ENCODE assay signal across 8 cellular contexts in the genomic region with DNA sequence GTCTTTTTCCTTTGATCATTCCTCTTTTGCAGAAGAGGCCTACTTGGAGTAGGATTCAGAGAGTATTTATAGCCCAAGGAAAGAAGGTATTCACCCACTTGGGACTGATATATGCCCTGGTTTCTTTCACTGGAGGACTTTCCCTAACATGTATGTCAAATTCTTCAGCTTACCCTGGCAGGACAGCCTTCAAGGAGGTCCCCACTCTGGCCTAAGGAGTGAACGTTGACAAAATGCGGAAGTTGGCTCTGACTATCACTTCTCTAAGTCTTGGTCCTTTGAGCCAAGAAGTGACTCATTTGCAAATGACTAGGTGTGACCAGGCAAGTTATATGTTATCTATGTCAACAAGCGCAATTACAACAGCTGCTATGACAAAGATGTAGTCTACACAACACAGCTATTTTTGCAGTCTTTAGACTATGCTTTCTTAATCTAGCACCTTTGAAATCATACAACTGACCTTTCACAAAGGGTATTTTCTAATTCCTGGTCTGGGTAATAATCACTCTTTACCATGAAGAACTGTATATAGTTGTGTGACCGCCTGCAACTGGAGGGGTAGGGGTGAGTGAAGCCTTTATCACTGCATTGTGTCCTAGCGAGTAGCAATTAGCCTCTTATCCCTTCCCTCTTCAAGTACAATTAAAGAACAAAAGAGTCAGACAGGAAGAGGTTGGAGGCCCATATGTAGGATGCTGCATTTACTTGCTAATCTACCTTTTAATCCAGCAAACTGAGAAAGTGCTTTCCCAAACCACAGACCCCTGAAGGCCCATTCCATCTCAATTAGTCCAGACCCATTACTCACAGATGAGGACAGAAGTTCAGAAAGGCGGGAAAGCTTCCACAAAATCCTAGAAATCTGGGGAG. TPM values are rescaled to one million over a fixed set of nuclear protein-coding genes. Genes with fewer than 3 reads are reported as not detected.
A peak's percentile ranks its signal among the peaks of the same experiment; 100 is the strongest.
DNase-seq lines count a peak whose midpoint lies in the region; ATAC-seq, FAIRE-seq and TF ChIP-seq lines count a peak whose summit lies in the region.
"Had no signal": no experiment of that assay in that cellular context is flagged by ENCODE, and none has a peak within 500 bp of the region (broad histone marks: within the 10 kb centered on the region; RNA-seq: fewer than 3 reads in every experiment).

No MANE protein-coding gene starts in this region.

- 65 to 75% methylated on average over 6 of the region's 6 CpGs for WGBS in pancreas, 2 donors

- H3K4me3 Mint-ChIP-seq in activated T-helper 1 cell treated with anti-CD3 and anti-CD28 coated beads, Interleukin-12 subunit alpha, Interleukin-12 subunit beta, Interleukin-2, Interleukin-4 antibody, amounts not matched to agents 30 ng/mL and 10 ng/mL and 1 ng/mL, durations not matched to agents 14 hours and 24 hours and 36 hours, result no peak overlapping the region

- peaks cover 5% of the 10 kb centered on the region for H3K4me1 Mint-ChIP-seq in activated T-helper 1 cell treated with anti-CD3 and anti-CD28 coated beads, Interleukin-12 subunit alpha, Interleukin-12 subunit beta, Interleukin-2, Interleukin-4 antibody, amounts not matched to agents 30 ng/mL and 10 ng/mL and 1 ng/mL, durations not matched to agents 14 hours and 24 hours and 36 hours (ENCODE audit: low read depth)

- no peaks in the 10 kb centered on the region for H3K9me3 Mint-ChIP-seq in activated T-helper 1 cell treated with anti-CD3 and anti-CD28 coated beads, Interleukin-12 subunit alpha, Interleukin-12 subunit beta, Interleukin-2, Interleukin-4 antibody, amounts not matched to agents 30 ng/mL and 10 ng/mL and 1 ng/mL, durations not matched to agents 14 hours and 24 hours and 36 hours

- no peak overlapping the region for H3K4me3 ChIP-seq in NB4 (ENCODE audit: low read depth, low read length)
- no peak overlapping the region for H3K4me3 ChIP-seq in breast epithelium
- H3K4me3 ChIP-seq in pancreas, result no peak overlapping the region
- H3K4me3 ChIP-seq: SK-N-MC had no signal

- intact Hi-C loops in breast epithelium (cut with DNase I; ENCODE audit: low total_unique reads) (no loop called here), pancreas (cut with DNase I) (no loop called here)
- intact Hi-C loops in activated T-helper 1 cell treated with anti-CD3 and anti-CD28 coated beads, Interleukin-12 subunit alpha, Interleukin-12 subunit beta, Interleukin-2, Interleukin-4 antibody, amounts not matched to agents 30 ng/mL and 10 ng/mL and 1 ng/mL, durations not matched to agents 14 hours and 24 hours and 36 hours (cut with micrococcal nuclease), result no loop called here

- H3K4me1 ChIP-seq in breast epithelium, result no peaks in the 10 kb centered on the region
- H3K4me1 ChIP-seq in pancreas, result no peaks in the 10 kb centered on the region

- DNase-seq in NB4 (ENCODE audit: low read depth) (peak; percentile 89), breast epithelium (ENCODE audit: low spot score in 2 of 2) (no peak), pancreas (peak in 2 of 6 donors; percentile 18 to 27), SHP77 (lab: John Stamatoyannopoulos, UW) (no peak)
- DNase-seq in activated T-helper 1 cell treated with anti-CD3 and anti-CD28 coated beads, Interleukin-12 subunit alpha, Interleukin-12 subunit beta, Interleukin-2, Interleukin-4 antibody, amounts not matched to agents 30 ng/mL and 10 ng/mL and 1 ng/mL, durations not matched to agents 14 hours and 24 hours and 36 hours (ENCODE audit: low spot score), result no peak

- TF ChIP-seq CTCF in NB4 (IDR thresholded peaks at IDR 0.05; ENCODE audit: low read depth, low read length), result no peak
- TF ChIP-seq CTCF in breast epithelium (IDR thresholded peaks at IDR 0.05), result no peak
- no peak for TF ChIP-seq CTCF in pancreas (IDR thresholded peaks at IDR 0.05)

- FAIRE-seq in pancreas (lab: Jason Lieb, UNC), result no peak

- H3K36me3 Mint-ChIP-seq in activated T-helper 1 cell treated with anti-CD3 and anti-CD28 coated beads, Interleukin-12 subunit alpha, Interleukin-12 subunit beta, Interleukin-2, Interleukin-4 antibody, amounts not matched to agents 30 ng/mL and 10 ng/mL and 1 ng/mL, durations not matched to agents 14 hours and 24 hours and 36 hours (ENCODE audit: low read depth), result no peaks in the 10 kb centered on the region

- no peaks in the 10 kb centered on the region for H3K9me3 ChIP-seq in breast epithelium
- no peaks in the 10 kb centered on the region for H3K9me3 ChIP-seq in pancreas

- ATAC-seq in GM18873 (IDR thresholded peaks at IDR 0.05; ENCODE audit: low FRiP score, unreplicated experiment) (peak; percentile 89), HG02642 (IDR thresholded peaks at IDR 0.05; ENCODE audit: poor library complexity, unreplicated experiment) (peak; percentile 99), pancreas (peak; percentile 86 to 93 (median 88))

- H3K27ac Mint-ChIP-seq in activated T-helper 1 cell treated with anti-CD3 and anti-CD28 coated beads, Interleukin-12 subunit alpha, Interleukin-12 subunit beta, Interleukin-2, Interleukin-4 antibody, amounts not matched to agents 30 ng/mL and 10 ng/mL and 1 ng/mL, durations not matched to agents 14 hours and 24 hours and 36 hours, result no peak overlapping the region

- peak overlapping the region; percentile 59 to 62 for H3K27ac ChIP-seq in breast epithelium
- H3K27ac ChIP-seq in pancreas, result no peak overlapping the region
- H3K27ac ChIP-seq: SK-N-MC had no signal

- H3K36me3 ChIP-seq in breast epithelium, result no peaks in the 10 kb centered on the region
- H3K36me3 ChIP-seq in pancreas, result no peaks in the 10 kb centered on the region

- no peaks in the 10 kb centered on the region for H3K27me3 ChIP-seq in breast epithelium
- no peaks in the 10 kb centered on the region for H3K27me3 ChIP-seq in pancreas

- no peaks in the 10 kb centered on the region for H3K27me3 Mint-ChIP-seq in activated T-helper 1 cell treated with anti-CD3 and anti-CD28 coated beads, Interleukin-12 subunit alpha, Interleukin-12 subunit beta, Interleukin-2, Interleukin-4 antibody, amounts not matched to agents 30 ng/mL and 10 ng/mL and 1 ng/mL, durations not matched to agents 14 hours and 24 hours and 36 hours (ENCODE audit: insufficient read depth)

- TF ChIP-seq POLR2A in NB4 (IDR thresholded peaks at IDR 0.05; ENCODE audit: extremely low read depth, insufficient read length), result no peak
- TF ChIP-seq POLR2A in breast epithelium (IDR thresholded peaks at IDR 0.05), result no peak

RNA-seq across cellular contexts. Expression of gene RASGEF1B, which starts 50.1 kb away (rescaled TPM):
- total RNA-seq in breast epithelium (10 to 100 TPM; 16.4 to 45.8 (median 25.0) TPM), pancreas (1 to 10 TPM; 1.4 to 8.2 (median 3.1) TPM)
- 1 to 10 TPM; 2.9 to 6.4 TPM for polyA plus RNA-seq in pancreas
- 3.6 and 3.7 TPM in 2 replicates for total RNA-seq in activated T-helper 1 cell treated with anti-CD3 and anti-CD28 coated beads, Interleukin-12 subunit alpha, Interleukin-12 subunit beta, Interleukin-2, Interleukin-4 antibody, amounts not matched to agents 30 ng/mL and 10 ng/mL and 1 ng/mL, durations not matched to agents 14 hours and 24 hours and 36 hours

Comparison
In these comparisons a context has a peak if more than half of its experiments do, and no peak if none do; other contexts are left out.
1. H3K27ac ChIP-seq: peak in breast epithelium (2 of 2); none in pancreas (0 of 4).
2. Peak in every context shown above with its lines, with median percentiles within 50 percentile points of each other: ATAC-seq.